In genomic region chr12:116372815-116373214, GRCh38 we compare ENCODE assay signal across 14 cellular contexts.
DNase-seq lines count a peak whose midpoint lies in the region; ATAC-seq, FAIRE-seq and TF ChIP-seq lines count a peak whose summit lies in the region.
"Had no signal": no experiment of that assay in that cellular context is flagged by ENCODE, and none has a peak within 500 bp of the region (broad histone marks: within the 10 kb centered on the region; RNA-seq: fewer than 3 reads in every experiment).

No MANE protein-coding gene starts in this region.

- CTCF ChIA-PET in HepG2 (lab: Yijun Ruan, JAX; ENCODE audit: low intra/inter-chr PET ratio, low total read pairs) = no interaction called here
- CTCF ChIA-PET in PC-3 (lab: Charles Lee) = no interaction called here

- H3K9me3 ChIP-seq in HepG2 (ENCODE audit: low read length) (no peaks in the 10 kb centered on the region), right lobe of liver (no peaks in the 10 kb centered on the region), PC-3 (ENCODE audit: low read length) (no peaks in the 10 kb centered on the region)

- H4K20me1 ChIP-seq in HepG2 (ENCODE audit: insufficient read depth, low read length) = no peaks in the 10 kb centered on the region
- H4K20me1 ChIP-seq in PC-3 (ENCODE audit: low read length) = no peaks in the 10 kb centered on the region

- WGBS in HepG2 (ENCODE audit: low lambda C conversion rate) = 38% methylated on average over 3 of the region's 6 CpGs
- 78% methylated on average over 3 of the region's 6 CpGs for WGBS in right lobe of liver (ENCODE audit: insufficient coverage, low coverage, low lambda C conversion rate, missing lambda C conversion rate)

- POLR2A ChIA-PET in HepG2 (lab: Yijun Ruan, JAX) = no interaction called here
- POLR2A ChIA-PET in PC-3 (lab: Charles Lee; ENCODE audit: unreplicated experiment) = no interaction called here

- H3K79me2 ChIP-seq in HepG2 (ENCODE audit: insufficient read depth, low read length) (no peaks in the 10 kb centered on the region), PC-3 (ENCODE audit: low read length) (no peaks in the 10 kb centered on the region)

- H3K9ac ChIP-seq in HepG2 (ENCODE audit: insufficient read depth, low read depth, low read length) = no peak overlapping the region
- no peak overlapping the region for H3K9ac ChIP-seq in PC-3 (ENCODE audit: low read length)

- no peak for FAIRE-seq in HepG2 (lab: Jason Lieb, UNC)

- TF ChIP-seq EP300 in HepG2 (IDR thresholded peaks at IDR 0.05; ENCODE audit: low read depth in 2 of 2, low read length in 2 of 2) (no peak), HepG2 (CRISPR knock-in tag; IDR thresholded peaks at IDR 0.05; ENCODE audit: borderline replicate concordance) (no peak)

- TF ChIP-seq POLR2A in HepG2 (IDR thresholded peaks at IDR 0.05; ENCODE audit: insufficient read depth in 1 of 2, low read depth in 2 of 2, low read length in 2 of 2) (no peak), right lobe of liver (IDR thresholded peaks at IDR 0.05) (no peak)

- intact Hi-C loops in HepG2 (cut with micrococcal nuclease; ENCODE audit: unreplicated experiment) (no loop called here), right lobe of liver (cut with DNase I) (no loop called here), PC-3 (cut with micrococcal nuclease) (no loop called here)

- TF ChIP-seq RAD21 in HepG2 (CRISPR knock-in tag; IDR thresholded peaks at IDR 0.05) = no peak

- TF ChIP-seq CTCF in HepG2 (CRISPR knock-in tag; IDR thresholded peaks at IDR 0.05) = no peak
- TF ChIP-seq CTCF in right lobe of liver (IDR thresholded peaks at IDR 0.05) = no peak
- TF ChIP-seq CTCF in cardiac fibroblast (IDR thresholded peaks at IDR 0.05; ENCODE audit: low read depth, low read length) = no peak
- no peak for TF ChIP-seq CTCF in nephron (IDR thresholded peaks at IDR 0.05; ENCODE audit: unreplicated experiment in 3 of 3)
- TF ChIP-seq CTCF in type B pancreatic cell (conservative IDR thresholded peaks at IDR 0.05) = no peak
- no peak for TF ChIP-seq CTCF in PC-3 (conservative IDR thresholded peaks at IDR 0.05; ENCODE audit: low read depth, low read length)

- H3K4me3 Mint-ChIP-seq in nephron = no peak overlapping the region
- no peak overlapping the region for H3K4me3 Mint-ChIP-seq in type B pancreatic cell
- H3K4me3 Mint-ChIP-seq: H9 had no signal

- peaks cover 16% of the 10 kb centered on the region; the same call in 1 of the 2 replicates for H3K4me1 ChIP-seq in HepG2 (ENCODE audit: insufficient read depth, low read length)
- peaks cover 0 to 31% (median 3%) of the 10 kb centered on the region in 4 donors for H3K4me1 ChIP-seq in right lobe of liver
- H3K4me1 ChIP-seq in PC-3 (ENCODE audit: insufficient read depth, low read length) = peaks cover 23% of the 10 kb centered on the region

- H3K4me2 ChIP-seq in HepG2 (ENCODE audit: low read depth, low read length) (no peak overlapping the region), PC-3 (ENCODE audit: low read length) (no peak overlapping the region)

- H3K4me1 Mint-ChIP-seq in nephron = peaks cover 51% of the 10 kb centered on the region
- H3K4me1 Mint-ChIP-seq in type B pancreatic cell (ENCODE audit: unreplicated experiment) = peaks cover 51% of the 10 kb centered on the region

- H3K27ac ChIP-seq in HepG2 (ENCODE audit: extremely low read length, insufficient read depth, low read length) = no peak overlapping the region
- no peak overlapping the region for H3K27ac ChIP-seq in right lobe of liver
- no peak overlapping the region for H3K27ac ChIP-seq in PC-3 (ENCODE audit: low read length)
- H3K27ac ChIP-seq: C4-2B had no signal

- BruUV-seq in HepG2 (replicated peaks; lab: Mats Ljungman, UMichigan) (no TSS peak), PC-3 (replicated peaks; lab: Mats Ljungman, UMichigan) (no TSS peak)

- H3K36me3 ChIP-seq in HepG2 (replicated peaks in 1 of 2; ENCODE audit: control insufficient read depth in 1 of 2, insufficient read depth in 2 of 2, low read length in 2 of 2) (no peaks in the 10 kb centered on the region), right lobe of liver (no peaks in the 10 kb centered on the region), PC-3 (ENCODE audit: low read depth, low read length) (no peaks in the 10 kb centered on the region)

- H3F3A ChIP-seq in PC-3 (ENCODE audit: low read length, unreplicated experiment) = peaks cover 6% of the 10 kb centered on the region

- H3K4me3 ChIP-seq in HepG2 (replicated peaks in 1 of 3; ENCODE audit: insufficient read depth in 1 of 3, low read depth in 2 of 3, low read length in 3 of 3) = no peak overlapping the region
- no peak overlapping the region for H3K4me3 ChIP-seq in right lobe of liver
- H3K4me3 ChIP-seq in cardiac fibroblast (replicated peaks in 1 of 2; ENCODE audit: low read depth in 2 of 2, low read length in 2 of 2) = no peak overlapping the region
- H3K4me3 ChIP-seq in PC-3 (ENCODE audit: low read length) = no peak overlapping the region

- H3K27me3 Mint-ChIP-seq in nephron (ENCODE audit: low read depth) (peaks cover 7% of the 10 kb centered on the region), type B pancreatic cell (peaks cover 15% of the 10 kb centered on the region)

- ATAC-seq in HepG2 (no peak), right lobe of liver (no peak), HG03520 (IDR thresholded peaks at IDR 0.05; ENCODE audit: unreplicated experiment) (no peak), PC-3 (no peak)

- in situ Hi-C loops in HepG2 (cut with HindIII; ENCODE audit: extremely low pct_ligation_motif_present, low pct_unique_long_range_greater_than_20kb) = no loop called here

- H3K27ac Mint-ChIP-seq in nephron (peak overlapping the region; percentile 69 to 74 (median 69)), type B pancreatic cell (peak overlapping the region; percentile 12)

- H2AFZ ChIP-seq in HepG2 (ENCODE audit: low read length) (no peak overlapping the region), PC-3 (ENCODE audit: low read length) (no peak overlapping the region)

- H3K9me2 ChIP-seq in PC-3 (replicated peaks; ENCODE audit: low read length) = no peaks in the 10 kb centered on the region

- H3K9me3 Mint-ChIP-seq in nephron = peaks cover 3% of the 10 kb centered on the region
- peaks cover 5% of the 10 kb centered on the region for H3K9me3 Mint-ChIP-seq in type B pancreatic cell

- H3K36me3 Mint-ChIP-seq in nephron (ENCODE audit: low read depth) = no peaks in the 10 kb centered on the region
- H3K36me3 Mint-ChIP-seq in type B pancreatic cell = no peaks in the 10 kb centered on the region

- H3K27me3 ChIP-seq in HepG2 (ENCODE audit: control insufficient read depth in 1 of 2, insufficient read depth in 2 of 2, low read length in 2 of 2) (peaks cover 2 to 13% of the 10 kb centered on the region in 2 experiments; a peak in 4 of 5 replicates), right lobe of liver (no peaks in the 10 kb centered on the region), PC-3 (ENCODE audit: low read length) (no peaks in the 10 kb centered on the region)

- DNase-seq in HepG2 (ENCODE audit: low spot score) (no peak), right lobe of liver (no peak), cardiac fibroblast (ENCODE audit: low read depth in 2 of 2) (peak; percentile 40 to 48), type B pancreatic cell (ENCODE audit: extremely low spot score, unreplicated experiment) (no peak), PC-3 (no peak)
- no peak for DNase-seq in effector CD4-positive, alpha-beta T cell
- DNase-seq: H9, IMR-90, NCI-H1417, NCI-H2029 treated with DMSO at 0.1 percent for 48 hours, NCI-H510A treated with DMSO at 0.1 percent for 48 hours had no signal

TF ChIP-seq in HepG2, 621 proteins besides CTCF, POLR2A, EP300 and RAD21:
- no peak for TF ChIP-seq ZC3H4 (CRISPR knock-in tag; IDR thresholded peaks at IDR 0.05; ENCODE audit: borderline replicate concordance)
- TF ChIP-seq ZNF768 (CRISPR knock-in tag; IDR thresholded peaks at IDR 0.05) = peak; percentile 89

Comparison
In these comparisons a context has a peak if more than half of its experiments do, and no peak if none do; other contexts are left out.
1. DNase-seq: peak in cardiac fibroblast (2 of 2); none in HepG2 (single experiment), right lobe of liver (0 of 3), type B pancreatic cell (single experiment), effector CD4-positive, alpha-beta T cell (single experiment) and PC-3 (single experiment).